Comparison of ENCODE assay signal across 8 cellular contexts in genomic region chr12:107685360-107686248, GRCh38. TPM values are rescaled to one million over a fixed set of nuclear protein-coding genes. Genes with fewer than 3 reads are reported as not detected.
DNase-seq lines count a peak whose midpoint lies in the region; ATAC-seq and TF ChIP-seq lines count a peak whose summit lies in the region.

PWP1 (plus strand) TSS chr12:107685799; CDS start chr12:107685900, 101 bp downstream.

- no peaks in the 10 kb centered on the region for H3K9me3 Mint-ChIP-seq in activated B cell treated with CpG ODN at 0.5 μM for 24 hours
- H3K9me3 Mint-ChIP-seq in immature natural killer cell: no peaks in the 10 kb centered on the region

- POLR2A ChIA-PET in activated B cell treated with CpG ODN at 0.5 μM for 24 hours (lab: Charles Lee): interaction anchor here (0.6 to 2.4 kb wide), 7 partner anchors 10 to 877 kb away, joined by 3 to 9 read pairs (median 4); partner anchors contain the start of gene ISCU

- peaks cover 23% of the 10 kb centered on the region for H3K4me1 Mint-ChIP-seq in activated B cell treated with CpG ODN at 0.5 μM for 24 hours
- peaks cover 31 to 42% of the 10 kb centered on the region in 2 donors for H3K4me1 Mint-ChIP-seq in immature natural killer cell

- H3K27ac Mint-ChIP-seq in activated B cell treated with CpG ODN at 0.5 μM for 24 hours (peak within 1 kb of the TSS; percentile 97), immature natural killer cell (peak within 1 kb of the TSS; percentile 94 to 98 (median 96))

- CTCF ChIA-PET in activated B cell treated with CpG ODN at 0.5 μM for 24 hours (lab: Charles Lee): interaction anchor here (1.0 to 1.7 kb wide), 2 partner anchors 14 to 827 kb away, joined by 3 to 6 read pairs; no protein-coding TSS in a partner anchor

- ATAC-seq in GM19023 (IDR thresholded peaks at IDR 0.05; ENCODE audit: unreplicated experiment) (peak; percentile 89), HG03196 (IDR thresholded peaks at IDR 0.05; ENCODE audit: unreplicated experiment) (peak; percentile 85), activated B cell treated with CpG ODN at 0.5 μM for 24 hours (ENCODE audit: low read depth) (peak; percentile 90)

- H3K4me3 ChIP-seq in AG09309 (ENCODE audit: control insufficient read depth, low read depth, low read length): peak within 1 kb of the TSS; percentile 99
- peak within 1 kb of the TSS; percentile 97 to 100 for H3K4me3 ChIP-seq in cardiac fibroblast (replicated peaks in 1 of 2; ENCODE audit: low read depth in 2 of 2, low read length in 2 of 2)

- intact Hi-C loops in activated B cell treated with CpG ODN at 0.5 μM for 24 hours (cut with micrococcal nuclease): loop anchor here (1.0 to 10.0 kb wide), 10 partner anchors 52 to 1441 kb away; partner anchors contain the start of genes ALKBH2, CKAP4, CORO1C and CRY1

- TF ChIP-seq CTCF in AG09309 (IDR thresholded peaks at IDR 0.05; ENCODE audit: control insufficient read depth, insufficient read depth, low read depth, low read length, missing control alignments) (no peak), activated B cell treated with CpG ODN at 0.5 μM for 24 hours (IDR thresholded peaks at IDR 0.05) (no peak), cardiac fibroblast (IDR thresholded peaks at IDR 0.05; ENCODE audit: low read depth, low read length) (no peak)

- H3K36me3 Mint-ChIP-seq in activated B cell treated with CpG ODN at 0.5 μM for 24 hours (ENCODE audit: low read depth): peaks cover 33% of the 10 kb centered on the region
- H3K36me3 Mint-ChIP-seq in immature natural killer cell: peaks cover 7 to 21% (median 14%) of the 10 kb centered on the region in 3 donors

- H3K27me3 Mint-ChIP-seq in activated B cell treated with CpG ODN at 0.5 μM for 24 hours (no peaks in the 10 kb centered on the region), immature natural killer cell (ENCODE audit: low read depth in 3 of 3) (peaks cover 6 to 8% (median 7%) of the 10 kb centered on the region in 3 donors)

- H3K4me3 Mint-ChIP-seq in activated B cell treated with CpG ODN at 0.5 μM for 24 hours (peak within 1 kb of the TSS; percentile 96), immature natural killer cell (peak within 1 kb of the TSS; percentile 95 to 99 (median 98))

- DNase-seq in AG09309 (ENCODE audit: low read depth) (peak; percentile 77), NCI-H345 (lab: John Stamatoyannopoulos, UW) (peak; percentile 96), activated B cell treated with CpG ODN at 0.5 μM for 24 hours (peak; percentile 93), cardiac fibroblast (ENCODE audit: low read depth in 2 of 2) (peak; percentile 96 to 97), immature natural killer cell (peak; percentile 95 to 96 (median 95)), smooth muscle cell of the brain vasculature (ENCODE audit: low read depth, low spot score) (peak; percentile 90)

RNA-seq across cellular contexts. Expression of gene PWP1, which starts in this region (rescaled TPM):
- total RNA-seq in activated B cell treated with CpG ODN at 0.5 μM for 24 hours: 49.4 and 53.5 TPM in 2 replicates
- polyA plus RNA-seq in immature natural killer cell: 10 to 100 TPM; 65.3 to 90.6 (median 70.0) TPM

Comparison
In these comparisons a context has a peak if more than half of its experiments do, and no peak if none do; other contexts are left out.
1. Peak in every context shown above with its lines: DNase-seq, ATAC-seq and H3K4me3 ChIP-seq.